ENCODE assay signal across 14 cellular contexts in genomic region chr7:86013662-86014061, GRCh38.
DNase-seq lines count a peak whose midpoint lies in the region; ATAC-seq and TF ChIP-seq lines count a peak whose summit lies in the region.
"Had no signal": no experiment of that assay in that cellular context is flagged by ENCODE, and none has a peak within 500 bp of the region (broad histone marks: within the 10 kb centered on the region; RNA-seq: fewer than 3 reads in every experiment).

No MANE protein-coding gene starts in this region.

- H3K27ac ChIP-seq in left lung = no peak overlapping the region
- H3K27ac ChIP-seq in neuronal stem cell (replicated peaks; ENCODE audit: low read length) = no peak overlapping the region
- H3K27ac ChIP-seq: BLaER1, GM23248 had no signal

- no peak overlapping the region for H4K91ac ChIP-seq in neuronal stem cell (ENCODE audit: low read depth, low read length, poor library complexity)

- no peak overlapping the region for H3K23ac ChIP-seq in neuronal stem cell (ENCODE audit: low read depth, low read length, poor library complexity)

- H4K8ac ChIP-seq in neuronal stem cell (ENCODE audit: low read depth, low read length) = no peak overlapping the region

- intact Hi-C loops in left lung (cut with DNase I) = no loop called here

- H2BK15ac ChIP-seq in neuronal stem cell (ENCODE audit: low read length) = no peak overlapping the region

- no peak overlapping the region for H2BK120ac ChIP-seq in neuronal stem cell (ENCODE audit: low read depth, low read length)

- ATAC-seq in left lung (peak; percentile 76), HG02798 (IDR thresholded peaks at IDR 0.05; ENCODE audit: poor library complexity, unreplicated experiment) (no peak)

- no peak overlapping the region for H2BK12ac ChIP-seq in neuronal stem cell (ENCODE audit: low read length)

- H3K79me1 ChIP-seq in neuronal stem cell (ENCODE audit: low read depth, low read length) = no peaks in the 10 kb centered on the region

- H3K4me2 ChIP-seq in neuronal stem cell (ENCODE audit: insufficient read depth, low read length, poor library complexity, severe bottlenecking) = no peak overlapping the region
- H3K4me2 ChIP-seq: BLaER1 had no signal

- H3K4me3 ChIP-seq in left lung (no peak overlapping the region), neuronal stem cell (ENCODE audit: low read length in 2 of 2) (no peak overlapping the region)
- H3K4me3 ChIP-seq: BLaER1, GM23248, HAP-1 had no signal

- H3K9me3 ChIP-seq in left lung (no peaks in the 10 kb centered on the region), neuronal stem cell (replicated peaks in 1 of 2; ENCODE audit: control insufficient read depth in 2 of 2, insufficient read depth in 1 of 2, low read depth in 1 of 2, low read length in 2 of 2) (no peaks in the 10 kb centered on the region)
- H3K9me3 ChIP-seq: BLaER1, HAP-1 had no signal

- no peak overlapping the region for H2BK5ac ChIP-seq in neuronal stem cell (ENCODE audit: low read length)

- peak; percentile 10 for DNase-seq in NCI-H510A treated with DMSO at 0.1 percent for 48 hours (lab: John Stamatoyannopoulos, UW)
- DNase-seq in NCI-H510A (lab: John Stamatoyannopoulos, UW) = no peak
- DNase-seq in DMS79 (lab: John Stamatoyannopoulos, UW) = peak; percentile 20
- DNase-seq in left lung = no peak
- DNase-seq in neuronal stem cell (ENCODE audit: low spot score) = no peak
- DNase-seq: ACHN; AML-193; CD4-positive, alpha-beta memory T cell; DMS153; GDM1; GM23248 had no signal

- H3K27me3 ChIP-seq in left lung = no peaks in the 10 kb centered on the region
- H3K27me3 ChIP-seq in neuronal stem cell (ENCODE audit: control insufficient read depth in 3 of 3, insufficient read depth in 3 of 3, low read depth in 1 of 3, low read length in 3 of 3) = no peaks in the 10 kb centered on the region
- H3K27me3 ChIP-seq: BLaER1 had no signal

- no peak overlapping the region for H3K18ac ChIP-seq in neuronal stem cell (ENCODE audit: low read length)

- H3K14ac ChIP-seq in neuronal stem cell (ENCODE audit: low read length) = no peak overlapping the region

- H2AFZ ChIP-seq in neuronal stem cell (ENCODE audit: low read length) = no peak overlapping the region
- H2AFZ ChIP-seq: GM23248 had no signal

- H3K4ac ChIP-seq in neuronal stem cell (ENCODE audit: low read length) = no peak overlapping the region

- no peaks in the 10 kb centered on the region for H3K4me1 ChIP-seq in left lung
- no peaks in the 10 kb centered on the region for H3K4me1 ChIP-seq in neuronal stem cell (ENCODE audit: control insufficient read depth in 2 of 2, insufficient read depth in 1 of 2, low read depth in 1 of 2, low read length in 2 of 2)
- H3K4me1 ChIP-seq: BLaER1, HAP-1 had no signal

- no peak for TF ChIP-seq CTCF in left lung (IDR thresholded peaks at IDR 0.05)

- H2AK5ac ChIP-seq in neuronal stem cell (ENCODE audit: low read depth, low read length) = no peak overlapping the region

- H3K36me3 ChIP-seq in left lung = no peaks in the 10 kb centered on the region
- H3K36me3 ChIP-seq in neuronal stem cell (replicated peaks in 1 of 2; ENCODE audit: control insufficient read depth in 2 of 2, insufficient read depth in 2 of 2, low read length in 2 of 2) = no peaks in the 10 kb centered on the region
- H3K36me3 ChIP-seq: BLaER1, HAP-1 had no signal

- no peak overlapping the region for H3K9ac ChIP-seq in neuronal stem cell (ENCODE audit: low read depth, low read length, poor library complexity)
- H3K9ac ChIP-seq: BLaER1, GM23248 had no signal

Comparison
In these comparisons a context has a peak if more than half of its experiments do, and no peak if none do; other contexts are left out.
1. DNase-seq: peak in NCI-H510A treated with DMSO at 0.1 percent for 48 hours (single experiment) and DMS79 (single experiment); none in NCI-H510A (single experiment), left lung (0 of 2) and neuronal stem cell (single experiment).